Comparison of ENCODE assay signal across 9 cellular contexts in genomic region chr15:58331562-58331902, GRCh38.
DNase-seq lines count a peak whose midpoint lies in the region; ATAC-seq, FAIRE-seq and TF ChIP-seq lines count a peak whose summit lies in the region.
"Had no signal": no experiment of that assay in that cellular context is flagged by ENCODE, and none has a peak within 500 bp of the region (broad histone marks: within the 10 kb centered on the region; RNA-seq: fewer than 3 reads in every experiment).

No MANE protein-coding gene starts in this region.

- TF ChIP-seq RAD21 in K562 (CRISPR knock-in tag; conservative IDR thresholded peaks at IDR 0.05 in 1 of 2, IDR thresholded peaks at IDR 0.05 in 1 of 2): no peak

- H3K4ac ChIP-seq in mesenchymal stem cell (ENCODE audit: low read depth in 1 of 2, low read length in 2 of 2): peak overlapping the region in 1 of 2 experiments; percentile 53

- H3K79me1 ChIP-seq in mesenchymal stem cell (replicated peaks; ENCODE audit: low read length, poor library complexity, severe bottlenecking): no peaks in the 10 kb centered on the region

- H2BK15ac ChIP-seq in mesenchymal stem cell (ENCODE audit: low read depth, poor library complexity, severe bottlenecking): no peak overlapping the region

- H3K4me1 ChIP-seq in HUES64 (ENCODE audit: insufficient read depth, low read length): peaks cover 39% of the 10 kb centered on the region
- H3K4me1 ChIP-seq in K562 (replicated peaks in 1 of 2; ENCODE audit: control insufficient read depth in 2 of 2, insufficient read depth in 2 of 2, low read length in 2 of 2): peaks cover 18 to 38% of the 10 kb centered on the region in 2 experiments
- H3K4me1 ChIP-seq in mesenchymal stem cell (ENCODE audit: control insufficient read depth, insufficient read depth, low read depth, low read length): peaks cover 17% of the 10 kb centered on the region

- peak overlapping the region; percentile 66 for H2BK5ac ChIP-seq in mesenchymal stem cell (ENCODE audit: low read depth, low read length, poor library complexity, severe bottlenecking)

- H3K4me2 ChIP-seq in K562 (ENCODE audit: insufficient read depth, low read length) (peak overlapping the region; percentile 76), mesenchymal stem cell (ENCODE audit: low read length, poor library complexity, severe bottlenecking) (peak overlapping the region; percentile 30)

- no peaks in the 10 kb centered on the region for H3K9me1 ChIP-seq in K562 (ENCODE audit: control insufficient read depth, insufficient read depth, low read length)

- CTCF ChIA-PET in K562 (lab: Yijun Ruan, JAX; ENCODE audit: low intra/inter-chr PET ratio): no interaction called here

- intact Hi-C loops in K562 (cut with micrococcal nuclease): no loop called here

- DNase-seq in K562 (ENCODE audit: extremely low read depth in 1 of 4, low spot score in 3 of 4): no peak
- DNase-seq in mesenchymal stem cell: no peak
- DNase-seq in NCI-H345 (lab: John Stamatoyannopoulos, UW): no peak
- DNase-seq: Karpas-422 had no signal

- H3K27me3 ChIP-seq in HUES64 (ENCODE audit: insufficient read depth, low read length) (no peaks in the 10 kb centered on the region), K562 (ENCODE audit: control insufficient read depth in 2 of 2, insufficient read depth in 2 of 2, low read length in 2 of 2) (no peaks in the 10 kb centered on the region), mesenchymal stem cell (ENCODE audit: control insufficient read depth in 1 of 2, insufficient read depth in 1 of 2, low read length in 2 of 2) (no peaks in the 10 kb centered on the region)

- H3K27ac ChIP-seq in 22Rv1 (peak overlapping the region; percentile 87), HUES64 (ENCODE audit: low read depth, low read length) (peak overlapping the region; percentile 77), K562 (ENCODE audit: extremely low read depth, low read depth, low read length) (peak overlapping the region; percentile 96), mesenchymal stem cell (ENCODE audit: low read length, poor library complexity, severe bottlenecking) (peak overlapping the region; percentile 89)

- 83% methylated on average over 1 of the region's 2 CpGs for WGBS in HUES64
- 8% methylated on average over 2 of the region's 2 CpGs for WGBS in K562 (ENCODE audit: insufficient coverage, low coverage, missing lambda C conversion rate)
- WGBS in mesenchymal stem cell: 0% methylated on average over 2 of the region's 2 CpGs

- ATAC-seq in K562 (peak; percentile 32), HG02840 (IDR thresholded peaks at IDR 0.05; ENCODE audit: low FRiP score, unreplicated experiment) (no peak), GM18858 (IDR thresholded peaks at IDR 0.05; ENCODE audit: unreplicated experiment) (no peak)
- ATAC-seq in activated CD4-positive, CD25-positive, alpha-beta regulatory T cell treated with anti-CD3 and anti-CD28 coated beads, Interleukin-2, amount 50 U/mL, for 24 hours: no peak

- H2BK120ac ChIP-seq in mesenchymal stem cell (ENCODE audit: low read depth, low read length): peak overlapping the region; percentile 93

- no peak overlapping the region for H2BK12ac ChIP-seq in mesenchymal stem cell (ENCODE audit: low read length in 2 of 2)

- no peak for TF ChIP-seq CTCF in 22Rv1 (IDR thresholded peaks at IDR 0.05)
- no peak for TF ChIP-seq CTCF in K562 (IDR thresholded peaks at IDR 0.05 in 2 of 3, conservative IDR thresholded peaks at IDR 0.05 in 1 of 3; ENCODE audit: insufficient read depth in 2 of 3, low read depth in 1 of 3, low read length in 3 of 3)

- no peak for TF ChIP-seq POLR2A in K562 (conservative IDR thresholded peaks at IDR 0.05)

- in situ Hi-C loops in K562 (cut with MboI): no loop called here

- no peak overlapping the region for H3K18ac ChIP-seq in mesenchymal stem cell (ENCODE audit: low read depth in 1 of 2, low read length in 2 of 2)

- POLR2A ChIA-PET in K562 (lab: Yijun Ruan, JAX): interaction anchor here (0.5 to 3.5 kb wide), 8 partner anchors 10 to 191 kb away, joined by 3 to 26 read pairs (median 4); no protein-coding TSS in a partner anchor

- no peaks in the 10 kb centered on the region for H4K20me1 ChIP-seq in K562 (replicated peaks; ENCODE audit: control insufficient read depth, insufficient read depth, low read length)

- H2AK5ac ChIP-seq in mesenchymal stem cell (ENCODE audit: low read length, severe bottlenecking): peak overlapping the region; percentile 63

- no peaks in the 10 kb centered on the region for H3K79me2 ChIP-seq in K562 (ENCODE audit: control insufficient read depth, insufficient read depth, low read length)

- no peak overlapping the region for H3K14ac ChIP-seq in mesenchymal stem cell (ENCODE audit: low read length in 2 of 2)

- TF ChIP-seq EP300 in K562 (IDR thresholded peaks at IDR 0.05; ENCODE audit: low read length): no peak

- peak overlapping the region; percentile 9; the same call in 1 of the 2 replicates for H3K4me3 ChIP-seq in HUES64 (ENCODE audit: low read length)
- peak overlapping the region; percentile 5; the same call in 1 of the 2 replicates for H3K4me3 ChIP-seq in K562
- H3K4me3 ChIP-seq in mesenchymal stem cell (ENCODE audit: insufficient read depth in 1 of 2, low read depth in 1 of 2, low read length in 2 of 2): peak overlapping the region in 1 of 2 experiments; percentile 13

- BruUV-seq in K562 (replicated peaks; lab: Mats Ljungman, UMichigan): TSS peak; percentile 96

- no peak for FAIRE-seq in K562 (lab: Jason Lieb, UNC)

- H3K23ac ChIP-seq in mesenchymal stem cell (ENCODE audit: low read length in 2 of 2): no peak overlapping the region

- no peak overlapping the region for H4K8ac ChIP-seq in mesenchymal stem cell (ENCODE audit: low read length)

- peak overlapping the region; percentile 32; the same call in 1 of the 2 replicates for H3K9ac ChIP-seq in HUES64 (ENCODE audit: low read depth, low read length)
- peak overlapping the region in 1 of 2 experiments; percentile 85; a peak in 2 of 4 replicates for H3K9ac ChIP-seq in K562 (ENCODE audit: insufficient read depth in 1 of 2, low read depth in 2 of 2, low read length in 2 of 2)
- H3K9ac ChIP-seq in mesenchymal stem cell (ENCODE audit: low read length): peak overlapping the region; percentile 62

- H3K36me3 ChIP-seq in HUES64 (ENCODE audit: insufficient read depth, low read length): no peaks in the 10 kb centered on the region
- no peaks in the 10 kb centered on the region for H3K36me3 ChIP-seq in K562 (ENCODE audit: control insufficient read depth, insufficient read depth, low read length)
- no peaks in the 10 kb centered on the region for H3K36me3 ChIP-seq in mesenchymal stem cell (ENCODE audit: control insufficient read depth in 1 of 2, insufficient read depth in 2 of 2, low read depth in 1 of 2, low read length in 2 of 2)

- peak overlapping the region; percentile 77 for H2AFZ ChIP-seq in K562 (ENCODE audit: low read depth, low read length)
- H2AFZ ChIP-seq in mesenchymal stem cell (ENCODE audit: low read depth, low read length): no peak overlapping the region

- H4K91ac ChIP-seq in mesenchymal stem cell (ENCODE audit: low read length): no peak overlapping the region

- H3K9me3 ChIP-seq in HUES64 (ENCODE audit: insufficient read depth, low read depth, low read length) (peaks cover 6% of the 10 kb centered on the region), K562 (replicated peaks; ENCODE audit: control insufficient read depth, insufficient read depth, low read depth, low read length) (peaks cover 11% of the 10 kb centered on the region), mesenchymal stem cell (ENCODE audit: control insufficient read depth, low read length) (peaks cover 12% of the 10 kb centered on the region)

TF ChIP-seq in K562, 482 proteins besides CTCF, POLR2A, EP300 and RAD21 (continues in another document):
- TF ChIP-seq ZNF134 (CRISPR knock-in tag; conservative IDR thresholded peaks at IDR 0.05) (no peak), LEF1 (IDR thresholded peaks at IDR 0.05) (no peak), ZKSCAN1 (IDR thresholded peaks at IDR 0.05; ENCODE audit: low read depth, low read length) (no peak; the same call in 1 of the 2 replicates), HMGN3 (IDR thresholded peaks at IDR 0.05; ENCODE audit: borderline replicate concordance, extremely low read depth, insufficient read length, low read depth, low read length) (no peak), ZNF518B (CRISPR knock-in tag; IDR thresholded peaks at IDR 0.05) (0 out of 2 replicates have a peak, but pooled peaks have one; percentile 71), SPI1 (IDR thresholded peaks at IDR 0.05; ENCODE audit: borderline replicate concordance, low read depth, low read length) (peak; percentile 91), FOXP1 (CRISPR knock-in tag; IDR thresholded peaks at IDR 0.05) (no peak), ILK (tag; IDR thresholded peaks at IDR 0.05; ENCODE audit: borderline replicate concordance, low read depth) (no peak), BCL6 (CRISPR knock-in tag; IDR thresholded peaks at IDR 0.05) (no peak)
- TF ChIP-seq, protein P1, sequence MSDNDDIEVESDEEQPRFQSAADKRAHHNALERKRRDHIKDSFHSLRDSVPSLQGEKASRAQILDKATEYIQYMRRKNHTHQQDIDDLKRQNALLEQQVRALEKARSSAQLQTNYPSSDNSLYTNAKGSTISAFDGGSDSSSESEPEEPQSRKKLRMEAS (CRISPR knock-in tag; IDR thresholded peaks at IDR 0.05): no peak
